ENCODE assay signal across 8 cellular contexts in the genomic region with DNA sequence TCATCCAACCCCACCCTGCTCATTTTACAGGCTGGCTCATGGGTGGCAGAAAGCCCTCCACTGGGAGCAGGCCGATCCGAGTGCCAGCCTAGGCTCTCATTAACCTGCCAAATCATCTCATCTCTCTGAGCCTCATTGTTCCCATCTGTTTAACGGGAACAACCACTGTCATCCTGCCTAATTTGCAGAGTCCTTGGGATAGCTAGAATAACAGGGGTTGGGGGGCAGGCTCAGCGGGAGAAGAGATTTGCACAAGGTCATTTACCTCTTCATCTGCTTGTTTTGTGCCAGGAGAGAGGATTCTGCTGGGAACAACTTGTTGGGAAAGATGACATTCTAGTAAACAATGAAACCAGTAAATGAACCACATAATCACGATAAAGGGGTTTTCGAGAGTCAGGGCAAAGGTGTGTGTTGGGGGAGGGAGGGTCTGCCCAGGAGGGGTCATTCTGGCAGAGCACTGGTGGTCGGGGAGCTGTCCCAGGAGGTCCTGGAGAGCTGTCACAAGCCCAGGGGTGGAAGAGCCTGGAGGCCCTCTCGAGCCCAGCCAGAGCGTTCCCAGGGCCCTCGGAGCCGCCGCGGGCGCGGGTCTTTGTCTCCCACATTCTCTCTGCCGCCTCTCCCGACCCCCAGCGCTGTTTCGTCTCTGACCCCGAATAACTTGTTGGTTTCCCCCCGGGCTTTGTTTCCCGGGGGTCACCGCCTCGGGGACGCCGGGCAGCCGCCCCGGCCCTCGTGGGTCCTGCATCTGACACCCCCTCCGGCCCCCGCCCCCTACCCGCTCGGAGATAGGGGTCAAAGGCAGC. TPM values are rescaled to one million over a fixed set of nuclear protein-coding genes. Genes with fewer than 3 reads are reported as not detected.
DNase-seq lines count a peak whose midpoint lies in the region; ATAC-seq, FAIRE-seq and TF ChIP-seq lines count a peak whose summit lies in the region.

No MANE protein-coding gene starts in this region.

- peaks cover 31% of the 10 kb centered on the region for H3K4me1 Mint-ChIP-seq in memory B cell

- no peaks in the 10 kb centered on the region for H3K9me3 Mint-ChIP-seq in memory B cell

- FAIRE-seq in GM12878 (lab: Jason Lieb, UNC) (no peak), D721Med (lab: Jason Lieb, UNC) (no peak)

- POLR2A ChIA-PET in GM12878 (lab: Charles Lee), result interaction anchor here (0.6 to 0.7 kb wide), 3 partner anchors 197 to 644 kb away, joined by 3 to 4 read pairs (median 3); no protein-coding TSS in a partner anchor

- CTCF ChIA-PET in GM12878 (lab: Yijun Ruan, JAX), result interaction anchor here (0.6 to 1.4 kb wide), 2 partner anchors 26 to 60 kb away, joined by 3 to 4 read pairs; no protein-coding TSS in a partner anchor

- peak overlapping the region; percentile 76 for H3K27ac Mint-ChIP-seq in memory B cell

- WGBS in heart left ventricle, 4 donors, result 11 to 23% (median 13%) methylated on average over 21 to 33 of the region's 33 CpGs
- WGBS in GM12878 (ENCODE audit: insufficient coverage, insufficient replicate concordance, low lambda C conversion rate, missing lambda C conversion rate), result 36% methylated on average over 25 of the region's 33 CpGs
- WGBS in urinary bladder, result 12% methylated on average over 33 of the region's 33 CpGs

- TF ChIP-seq EP300 in GM12878 (IDR thresholded peaks at IDR 0.05; ENCODE audit: borderline replicate concordance in 1 of 2, control insufficient read depth in 1 of 2, low read depth in 2 of 2, low read length in 2 of 2), result no peak

- TF ChIP-seq CTCF in heart left ventricle (IDR thresholded peaks at IDR 0.05), result no peak
- TF ChIP-seq CTCF in GM12878 (IDR thresholded peaks at IDR 0.05 in 2 of 3, conservative IDR thresholded peaks at IDR 0.05 in 1 of 3; ENCODE audit: control insufficient read depth in 2 of 3, extremely low read depth in 1 of 3, insufficient read depth in 1 of 3, low read depth in 3 of 3, low read length in 3 of 3), result no peak
- no peak for TF ChIP-seq CTCF in D721Med (IDR thresholded peaks at IDR 0.05; ENCODE audit: insufficient read depth, missing control alignments)

- H3K4me3 ChIP-seq in heart left ventricle (peak overlapping the region; percentile 70 to 100 (median 97)), GM12878 (peak overlapping the region; percentile 88), urinary bladder (ENCODE audit: low read depth, low read length) (peak overlapping the region; percentile 89)

- peak overlapping the region; percentile 66 for H3K4me2 ChIP-seq in GM12878 (ENCODE audit: control insufficient read depth, insufficient read depth)

- in situ Hi-C loops in GM12878 (cut with MboI), result no loop called here

- H4K20me1 ChIP-seq in GM12878 (ENCODE audit: control insufficient read depth, insufficient read depth), result no peaks in the 10 kb centered on the region

- TSS peak; percentile 68 for BruUV-seq in GM12878 (replicated peaks; lab: Mats Ljungman, UMichigan)

- H3K27me3 Mint-ChIP-seq in memory B cell, result no peaks in the 10 kb centered on the region

- intact Hi-C loops in heart left ventricle (cut with DNase I) (loop anchor here in 9 of 10 donors (1.0 to 10.0 kb wide), 5 partner anchors 33 to 60 kb away; no protein-coding TSS in a partner anchor), Right ventricle myocardium superior (cut with DNase I) (no loop called here), GM12878 (cut with micrococcal nuclease; ENCODE audit: unreplicated experiment) (loop anchor here (10.0 kb wide), 1 partner anchor 300 kb away; no protein-coding TSS in a partner anchor)

- H2AFZ ChIP-seq in GM12878 (ENCODE audit: control insufficient read depth, low read depth, low read length), result peak overlapping the region; percentile 82

- TF ChIP-seq RAD21 in GM12878 (IDR thresholded peaks at IDR 0.05; ENCODE audit: insufficient read depth, low read depth, low read length), result no peak

- peak overlapping the region; percentile 84 for H3K4me3 Mint-ChIP-seq in memory B cell

- RAD21 ChIA-PET in GM12878 (lab: Charles Lee; ENCODE audit: unreplicated experiment), result interaction anchor here (10.2 kb wide), 1 partner anchor 26 kb away, joined by 143 read pairs; no protein-coding TSS in a partner anchor

- H3K4me1 ChIP-seq in heart left ventricle (peaks cover 20 to 46% (median 38%) of the 10 kb centered on the region in 12 donors), GM12878 (ENCODE audit: control insufficient read depth, insufficient read depth, low read length) (peaks cover 32% of the 10 kb centered on the region), urinary bladder (ENCODE audit: insufficient read depth) (peaks cover 2% of the 10 kb centered on the region)

- TF ChIP-seq POLR2A in heart left ventricle (IDR thresholded peaks at IDR 0.05), result no peak
- TF ChIP-seq POLR2A in GM12878 (IDR thresholded peaks at IDR 0.05; ENCODE audit: low read depth, low read length), result no peak

- SMC1A ChIA-PET in GM12878 (lab: Charles Lee; ENCODE audit: uncharacterized antibody, unreplicated experiment), result no interaction called here

- DNase-seq in heart left ventricle, result no peak
- no peak for DNase-seq in Right ventricle myocardium superior
- DNase-seq in GM12878 (ENCODE audit: low read depth, low spot score), result no peak
- no peak for DNase-seq in memory B cell (ENCODE audit: low spot score in 2 of 2)
- no peak for DNase-seq in D721Med (ENCODE audit: insufficient read length, low spot score)
- no peak for DNase-seq in 8988T
- DNase-seq in DMS153 treated with DMSO at 0.1 percent for 48 hours (lab: John Stamatoyannopoulos, UW; ENCODE audit: unreplicated experiment), result no peak

- ATAC-seq in heart left ventricle (no peak), Right ventricle myocardium superior (ENCODE audit: poor library complexity) (no peak), GM12878 (no peak; the same call in 2 of the 3 replicates), memory B cell (ENCODE audit: low read depth) (no peak)

- H3K27me3 ChIP-seq in heart left ventricle (no peaks in the 10 kb centered on the region), GM12878 (replicated peaks in 1 of 2; ENCODE audit: control insufficient read depth in 2 of 2, insufficient read depth in 2 of 2, low read length in 1 of 2) (no peaks in the 10 kb centered on the region)

- H3K79me2 ChIP-seq in GM12878 (ENCODE audit: control insufficient read depth, insufficient read depth, low read length), result peaks cover 44% of the 10 kb centered on the region

- H3K9me3 ChIP-seq in heart left ventricle (no peaks in the 10 kb centered on the region), GM12878 (replicated peaks; ENCODE audit: control insufficient read depth, insufficient read depth, low read length) (no peaks in the 10 kb centered on the region)

- peak overlapping the region; percentile 80 for H3K9ac ChIP-seq in GM12878 (ENCODE audit: control insufficient read depth, insufficient read depth, low read length)

- H3K27ac ChIP-seq in heart left ventricle (peak overlapping the region; percentile 94 to 100 (median 97)), GM12878 (ENCODE audit: control insufficient read depth, insufficient read depth) (peak overlapping the region; percentile 72), urinary bladder (ENCODE audit: low read depth) (peak overlapping the region; percentile 64)

- no peaks in the 10 kb centered on the region for H3K36me3 Mint-ChIP-seq in memory B cell

- H3K36me3 ChIP-seq in heart left ventricle (peaks cover 0 to 3% (median 0%) of the 10 kb centered on the region in 9 donors), GM12878 (ENCODE audit: control insufficient read depth in 2 of 2, insufficient read depth in 2 of 2, low read length in 1 of 2) (no peaks in the 10 kb centered on the region), urinary bladder (ENCODE audit: insufficient read depth) (no peaks in the 10 kb centered on the region)

RNA-seq across cellular contexts. Expression of gene NDST1, which starts 22.8 kb away (rescaled TPM):
- total RNA-seq in heart left ventricle (100 to 1,000 TPM in 2 of 9 donors, 10 to 100 TPM in 7; 50.2 to 156 (median 68.5) TPM), Right ventricle myocardium superior (50.8 TPM), GM12878 (2014; rRNA removed) (15.4 and 16.7 TPM in 2 replicates), GM12878 (2014; rRNA removed; fragmentation: Illumina TruSeq; extraction: Trizol) (8.4 and 10.1 TPM in 2 replicates), GM12878 (2021) (47.9 and 53.5 TPM in 2 replicates), urinary bladder (27.1 TPM)
- polyA plus RNA-seq in heart left ventricle (10 to 100 TPM; 32.1 to 53.5 TPM), GM12878 (2011; rRNA removed) (8.1 and 15.0 TPM in 2 replicates), GM12878 (2014; fragmentation: Illumina TruSeq; extraction: Trizol) (12.3 and 17.3 TPM in 2 replicates), GM12878 (2014; fragmentation: Nextera tagmentation; extraction: Ambion mirVana) (under 1 TPM; 0.20 to 0.31 TPM), GM12878 (2014; rRNA removed) (17.6 and 32.3 TPM in 2 replicates), GM12878 (2016; fragmentation: Nextera tagmentation; extraction: Ambion mirVana) (10 to 100 TPM in 1 of 2 experiments, 1 to 10 TPM in 1; 5.3 to 10.9 TPM), urinary bladder (37.5 TPM)
- 78.0 and 78.6 TPM in 2 replicates for total RNA-seq in GM12878 (2013; cell fraction: nucleolus; rRNA removed)
- 9.4 TPM for polyA plus RNA-seq in GM12878 (2011; ENCODE audit: low read depth)
- 17.8 and 19.2 TPM in 2 replicates for polyA plus RNA-seq in GM12878 (2011; cell fraction: cytosol; rRNA removed)
- polyA plus RNA-seq in GM12878 (2011; cell fraction: nucleus; rRNA removed), result 38.6 and 41.7 TPM in 2 replicates
- 11.6 and 11.8 TPM in 2 replicates for polyA plus RNA-seq in GM12878 (2012)
- 28.4 and 33.3 TPM in 2 replicates for polyA minus RNA-seq in GM12878 (2011; rRNA and poly(A)+ RNA removed)
- polyA minus RNA-seq in GM12878 (2011; cell fraction: cytosol; rRNA and poly(A)+ RNA removed), result 11.8 and 12.6 TPM in 2 replicates
- 15.1 and 27.3 TPM in 2 replicates for polyA minus RNA-seq in GM12878 (2011; cell fraction: nucleus; rRNA and poly(A)+ RNA removed)

RNA-seq across cellular contexts. Expression of gene RPS14, which starts 35.6 kb away (rescaled TPM):
- total RNA-seq in heart left ventricle, result 1,000 to 10,000 TPM; 1,031 to 1,428 (median 1,294) TPM
- 1,000 to 10,000 TPM; 1,822 to 3,474 TPM for polyA plus RNA-seq in heart left ventricle
- 1,133 TPM for total RNA-seq in Right ventricle myocardium superior
- 281 and 294 TPM in 2 replicates for total RNA-seq in GM12878 (2013; cell fraction: nucleolus; rRNA removed)
- total RNA-seq in GM12878 (2014; rRNA removed), result 3,103 and 3,139 TPM in 2 replicates
- total RNA-seq in GM12878 (2014; rRNA removed; fragmentation: Illumina TruSeq; extraction: Trizol), result 2,472 and 2,596 TPM in 2 replicates
- 3,369 and 3,514 TPM in 2 replicates for total RNA-seq in GM12878 (2021)
- polyA plus RNA-seq in GM12878 (2011; ENCODE audit: low read depth), result 9,466 TPM
- 3,820 and 3,850 TPM in 2 replicates for polyA plus RNA-seq in GM12878 (2011; rRNA removed)
- 6,340 and 8,149 TPM in 2 replicates for polyA plus RNA-seq in GM12878 (2011; cell fraction: cytosol; rRNA removed)
- 1,312 and 1,697 TPM in 2 replicates for polyA plus RNA-seq in GM12878 (2011; cell fraction: nucleus; rRNA removed)
- 4,574 and 5,154 TPM in 2 replicates for polyA plus RNA-seq in GM12878 (2012)
- 3,219 and 4,047 TPM in 2 replicates for polyA plus RNA-seq in GM12878 (2014; fragmentation: Illumina TruSeq; extraction: Trizol)
- 1,000 to 10,000 TPM; 2,295 to 2,356 TPM for polyA plus RNA-seq in GM12878 (2014; fragmentation: Nextera tagmentation; extraction: Ambion mirVana)
- 3,649 and 3,781 TPM in 2 replicates for polyA plus RNA-seq in GM12878 (2014; rRNA removed)
- 1,000 to 10,000 TPM; 2,318 to 2,319 TPM for polyA plus RNA-seq in GM12878 (2016; fragmentation: Nextera tagmentation; extraction: Ambion mirVana)
- polyA minus RNA-seq in GM12878 (2011; rRNA and poly(A)+ RNA removed), result 1,451 and 1,695 TPM in 2 replicates
- polyA minus RNA-seq in GM12878 (2011; cell fraction: cytosol; rRNA and poly(A)+ RNA removed), result 359 and 410 TPM in 2 replicates
- 135 and 152 TPM in 2 replicates for polyA minus RNA-seq in GM12878 (2011; cell fraction: nucleus; rRNA and poly(A)+ RNA removed)
- total RNA-seq in urinary bladder, result 2,233 TPM
- 4,014 TPM for polyA plus RNA-seq in urinary bladder
